ENCODE assay signal across 7 cellular contexts in genomic region chr19:9406798-9407352, GRCh38. TPM values are rescaled to one million over a fixed set of nuclear protein-coding genes. Genes with fewer than 3 reads are reported as not detected.
DNase-seq lines count a peak whose midpoint lies in the region; ATAC-seq, FAIRE-seq and TF ChIP-seq lines count a peak whose summit lies in the region.

No MANE protein-coding gene starts in this region.

- no peaks in the 10 kb centered on the region for H3K36me3 ChIP-seq in K562 (ENCODE audit: control insufficient read depth, insufficient read depth, low read length)

- H3K27ac ChIP-seq in K562 (ENCODE audit: extremely low read depth, low read depth, low read length): no peak overlapping the region; the same call in 2 of the 3 replicates

- no peaks in the 10 kb centered on the region for H3K9me1 ChIP-seq in K562 (ENCODE audit: control insufficient read depth, insufficient read depth, low read length)

- H2AFZ ChIP-seq in K562 (ENCODE audit: low read depth, low read length): peak overlapping the region; percentile 95

- H3K9me3 ChIP-seq in K562 (replicated peaks; ENCODE audit: control insufficient read depth, insufficient read depth, low read depth, low read length): peaks cover 8% of the 10 kb centered on the region; the same call in 1 of the 2 replicates

- peaks cover 0 to 7% of the 10 kb centered on the region in 2 experiments; a peak in 2 of 5 replicates for H3K4me1 ChIP-seq in K562 (replicated peaks in 1 of 2; ENCODE audit: control insufficient read depth in 2 of 2, insufficient read depth in 2 of 2, low read length in 2 of 2)

- no peak for TF ChIP-seq EP300 in K562 (IDR thresholded peaks at IDR 0.05; ENCODE audit: low read length)

- no peak for TF ChIP-seq CTCF in K562 (IDR thresholded peaks at IDR 0.05 in 2 of 3, conservative IDR thresholded peaks at IDR 0.05 in 1 of 3; ENCODE audit: insufficient read depth in 2 of 3, low read depth in 1 of 3, low read length in 3 of 3)

- no peaks in the 10 kb centered on the region for H4K20me1 ChIP-seq in K562 (replicated peaks; ENCODE audit: control insufficient read depth, insufficient read depth, low read length)

- H3K9ac ChIP-seq in K562 (ENCODE audit: insufficient read depth in 1 of 2, low read depth in 2 of 2, low read length in 2 of 2): peak overlapping the region in 1 of 2 experiments; percentile 18; a peak in 2 of 4 replicates

- no peaks in the 10 kb centered on the region for H3K79me2 ChIP-seq in K562 (ENCODE audit: control insufficient read depth, insufficient read depth, low read length)

- ATAC-seq in K562 (peak; percentile 96), HG03045 (IDR thresholded peaks at IDR 0.05; ENCODE audit: unreplicated experiment) (no peak)

- H3K27me3 ChIP-seq in K562 (ENCODE audit: control insufficient read depth in 2 of 2, insufficient read depth in 2 of 2, low read length in 2 of 2): no peaks in the 10 kb centered on the region

- 18% methylated on average over 29 of the region's 39 CpGs for WGBS in K562 (ENCODE audit: insufficient coverage, low coverage, missing lambda C conversion rate)

- no TSS peak for BruUV-seq in K562 (replicated peaks; lab: Mats Ljungman, UMichigan)

- peak overlapping the region; percentile 80 for H3K4me2 ChIP-seq in K562 (ENCODE audit: insufficient read depth, low read length)

- H3K4me3 ChIP-seq in K562: peak overlapping the region; percentile 40

- no peak for TF ChIP-seq POLR2A in K562 (conservative IDR thresholded peaks at IDR 0.05)

- CTCF ChIA-PET in HEK293T (lab: Yijun Ruan, JAX) (no interaction called here), K562 (lab: Yijun Ruan, JAX; ENCODE audit: low intra/inter-chr PET ratio) (no interaction called here)

- POLR2A ChIA-PET in HEK293T (lab: Yijun Ruan, JAX) (no interaction called here), K562 (lab: Yijun Ruan, JAX) (no interaction called here)

- intact Hi-C loops in K562 (cut with micrococcal nuclease): no loop called here

- in situ Hi-C loops in K562 (cut with MboI): no loop called here

- no peak for TF ChIP-seq RAD21 in K562 (CRISPR knock-in tag; conservative IDR thresholded peaks at IDR 0.05 in 1 of 2, IDR thresholded peaks at IDR 0.05 in 1 of 2)

- DNase-seq in HEK293T (ENCODE audit: extremely low spot score) (peak; percentile 10), T-helper 2 cell (peak in 4 of 5 experiments; percentile 1 to 56 (median 8)), K562 (ENCODE audit: extremely low read depth in 1 of 4, low spot score in 3 of 4) (peak; percentile 78 to 81 (median 78)), kidney tubule cell (ENCODE audit: low spot score) (peak; percentile 71)
- DNase-seq in stimulated activated CD4-positive, alpha-beta T cell treated with anti-CD3 and anti-CD28 coated beads, TNF-alpha, amount 100 ng/mL, for 1 hour (ENCODE audit: low read depth in 3 of 3, low spot score in 1 of 3): peak in 2 of 3 donors; percentile 0 to 33
- no peak for DNase-seq in NK-92 treated with Interleukin-12 subunit alpha and Interleukin-12 subunit beta, amount 100 ng/mL, for 24 hours (lab: John Stamatoyannopoulos, UW)

- FAIRE-seq in K562 (lab: Jason Lieb, UNC): peak; percentile 51

TF ChIP-seq in HEK293T, 16 proteins besides CTCF, POLR2A, EP300 and RAD21:
- TF ChIP-seq ARNT (IDR thresholded peaks at IDR 0.05): no peak
- peak; percentile 54 for TF ChIP-seq L3MBTL2 (conservative IDR thresholded peaks at IDR 0.05)
TF ChIP-seq in HEK293T: peak in this region for 1.

TF ChIP-seq in K562, 482 proteins besides CTCF, POLR2A, EP300 and RAD21 (continues in another document):
- no peak for TF ChIP-seq ELF2 (CRISPR knock-in tag; IDR thresholded peaks at IDR 0.05)
- TF ChIP-seq NR2C2 (CRISPR knock-in tag; IDR thresholded peaks at IDR 0.05): peak; percentile 27; the same call in 1 of the 2 replicates
- TF ChIP-seq NR2C2 (tag; IDR thresholded peaks at IDR 0.05): peak; percentile 96
- TF ChIP-seq ZNF121 (CRISPR knock-in tag; conservative IDR thresholded peaks at IDR 0.05): no peak
- TF ChIP-seq, protein P1, sequence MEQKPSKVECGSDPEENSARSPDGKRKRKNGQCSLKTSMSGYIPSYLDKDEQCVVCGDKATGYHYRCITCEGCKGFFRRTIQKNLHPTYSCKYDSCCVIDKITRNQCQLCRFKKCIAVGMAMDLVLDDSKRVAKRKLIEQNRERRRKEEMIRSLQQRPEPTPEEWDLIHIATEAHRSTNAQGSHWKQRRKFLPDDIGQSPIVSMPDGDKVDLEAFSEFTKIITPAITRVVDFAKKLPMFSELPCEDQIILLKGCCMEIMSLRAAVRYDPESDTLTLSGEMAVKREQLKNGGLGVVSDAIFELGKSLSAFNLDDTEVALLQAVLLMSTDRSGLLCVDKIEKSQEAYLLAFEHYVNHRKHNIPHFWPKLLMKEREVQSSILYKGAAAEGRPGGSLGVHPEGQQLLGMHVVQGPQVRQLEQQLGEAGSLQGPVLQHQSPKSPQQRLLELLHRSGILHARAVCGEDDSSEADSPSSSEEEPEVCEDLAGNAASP (IDR thresholded peaks at IDR 0.05): no peak
- TF ChIP-seq EZH2 (IDR thresholded peaks at IDR 0.05; ENCODE audit: borderline replicate concordance, low read depth, low read length): no peak
- TF ChIP-seq PCBP1 (IDR thresholded peaks at IDR 0.05; ENCODE audit: low read depth, low read length, poor library complexity, severe bottlenecking): no peak
- TF ChIP-seq DIDO1 (tag; IDR thresholded peaks at IDR 0.05; ENCODE audit: low read depth): peak; percentile 71
- no peak for TF ChIP-seq NONO (IDR thresholded peaks at IDR 0.05; ENCODE audit: low read depth in 2 of 2, low read length in 1 of 2)
- peak; percentile 56; the same call in 1 of the 2 replicates for TF ChIP-seq NKRF (IDR thresholded peaks at IDR 0.05; ENCODE audit: borderline replicate concordance)
- TF ChIP-seq BDP1 (IDR thresholded peaks at IDR 0.05; ENCODE audit: insufficient read depth, insufficient read length): no peak

RNA-seq across cellular contexts. Expression of gene ZNF266, which starts 28.5 kb away (rescaled TPM):
- 76.6 and 137 TPM in 2 replicates for total RNA-seq in K562 (2011; cell fraction: chromatin; rRNA removed; ENCODE audit: low replicate concordance)
- total RNA-seq in K562 (2011; cell fraction: nucleolus; rRNA removed): 48.4 and 57.0 TPM in 2 replicates
- 61.3 and 61.5 TPM in 2 replicates for total RNA-seq in K562 (2011; cell fraction: nucleoplasm; rRNA removed)
- total RNA-seq in K562 (2014; rRNA removed) (12.7 and 14.0 TPM in 2 replicates), K562 (2014; rRNA removed; fragmentation: Illumina TruSeq; extraction: Trizol) (23.0 and 27.1 TPM in 2 replicates), K562 (2015; rRNA removed; fragmentation: Illumina TruSeq; extraction: Trizol) (19.2 and 19.3 TPM in 2 replicates), K562 (2021) (20.0 and 20.3 TPM in 2 replicates)
- polyA plus RNA-seq in K562 (2011; rRNA removed) (40.9 and 41.8 TPM in 2 replicates), K562 (2014; fragmentation: Illumina TruSeq; extraction: Trizol) (19.8 and 21.0 TPM in 2 replicates), K562 (2014; fragmentation: Nextera tagmentation; extraction: Ambion mirVana) (1 to 10 TPM; 5.9 to 7.6 TPM), K562 (2014; rRNA removed) (16.2 and 21.6 TPM in 2 replicates)
- polyA plus RNA-seq in K562 (2011; cell fraction: cytosol; rRNA removed): 6.0 and 12.9 TPM in 2 replicates
- 110 and 166 TPM in 2 replicates for polyA plus RNA-seq in K562 (2011; cell fraction: nucleus; rRNA removed)
- polyA plus RNA-seq in K562 (2012): 15.2 and 24.4 TPM in 2 replicates
- 46.3 and 50.6 TPM in 2 replicates for polyA minus RNA-seq in K562 (2011; rRNA and poly(A)+ RNA removed)
- polyA minus RNA-seq in K562 (2011; cell fraction: cytosol; rRNA and poly(A)+ RNA removed): 8.7 and 11.6 TPM in 2 replicates
- polyA minus RNA-seq in K562 (2011; cell fraction: nucleus; rRNA and poly(A)+ RNA removed): 34.6 and 57.4 TPM in 2 replicates

RNA-seq across cellular contexts. Expression of gene ZNF177, which starts 44.1 kb away (rescaled TPM):
- 1.1 and 2.9 TPM in 2 replicates for total RNA-seq in K562 (2011; cell fraction: chromatin; rRNA removed; ENCODE audit: low replicate concordance)
- total RNA-seq in K562 (2011; cell fraction: nucleolus; rRNA removed): 0.83 and 0.92 TPM in 2 replicates
- 1.6 and 2.6 TPM in 2 replicates for total RNA-seq in K562 (2011; cell fraction: nucleoplasm; rRNA removed)
- total RNA-seq in K562 (2014; rRNA removed): 0.45 and 0.49 TPM in 2 replicates
- total RNA-seq in K562 (2014; rRNA removed; fragmentation: Illumina TruSeq; extraction: Trizol): 0.64 and 1.2 TPM in 2 replicates
- total RNA-seq in K562 (2015; rRNA removed; fragmentation: Illumina TruSeq; extraction: Trizol): 0.76 and 1.1 TPM in 2 replicates
- total RNA-seq in K562 (2021): 0.45 and 0.82 TPM in 2 replicates
- 0.73 and 1.1 TPM in 2 replicates for polyA plus RNA-seq in K562 (2011; rRNA removed)
- polyA plus RNA-seq in K562 (2011; cell fraction: cytosol; rRNA removed): 0.10 and 0.40 TPM in 2 replicates
- polyA plus RNA-seq in K562 (2011; cell fraction: nucleus; rRNA removed): 1.3 and 1.8 TPM in 2 replicates
- polyA plus RNA-seq in K562 (2012): 0.86 and 3.1 TPM in 2 replicates
- 0.78 and 1.8 TPM in 2 replicates for polyA plus RNA-seq in K562 (2014; fragmentation: Illumina TruSeq; extraction: Trizol)
- 1 to 10 TPM in 1 of 2 experiments, under 1 TPM in 1; 0.25 to 1.2 TPM for polyA plus RNA-seq in K562 (2014; fragmentation: Nextera tagmentation; extraction: Ambion mirVana)
- polyA plus RNA-seq in K562 (2014; rRNA removed): 0.46 and 1.5 TPM in 2 replicates
- 0.77 and 1.0 TPM in 2 replicates for polyA minus RNA-seq in K562 (2011; rRNA and poly(A)+ RNA removed)
- not detected in 2 replicates for polyA minus RNA-seq in K562 (2011; cell fraction: cytosol; rRNA and poly(A)+ RNA removed)
- polyA minus RNA-seq in K562 (2011; cell fraction: nucleus; rRNA and poly(A)+ RNA removed): 0.40 and 0.78 TPM in 2 replicates
